Comparison of ENCODE assay signal across 18 cellular contexts in genomic region chr11:95148421-95148820, GRCh38. TPM values are rescaled to one million over a fixed set of nuclear protein-coding genes. Genes with fewer than 3 reads are reported as not detected.
DNase-seq lines count a peak whose midpoint lies in the region; ATAC-seq, FAIRE-seq and TF ChIP-seq lines count a peak whose summit lies in the region.
"Had no signal": no experiment of that assay in that cellular context is flagged by ENCODE, and none has a peak within 500 bp of the region (broad histone marks: within the 10 kb centered on the region; RNA-seq: fewer than 3 reads in every experiment).

No MANE protein-coding gene starts in this region.

- H3K4me1 Mint-ChIP-seq in HFFc6 (ENCODE audit: low read depth) (peaks cover 63% of the 10 kb centered on the region), T-cell (peaks cover 21 to 27% (median 22%) of the 10 kb centered on the region in 3 donors)
- H3K4me1 Mint-ChIP-seq in effector memory CD8-positive, alpha-beta T cell (ENCODE audit: low read depth in 2 of 2): peaks cover 14 to 16% of the 10 kb centered on the region in 2 donors

- peak overlapping the region; percentile 33; the same call in 1 of the 2 replicates for H2AFZ ChIP-seq in K562 (ENCODE audit: low read depth, low read length)
- H2AFZ ChIP-seq: neural progenitor cell had no signal

- 0 out of 4 replicates have a peak overlapping the region, but pooled peaks of 1 of the 2 experiments have one; percentile 16 for H3K9ac ChIP-seq in K562 (ENCODE audit: insufficient read depth in 1 of 2, low read depth in 2 of 2, low read length in 2 of 2)
- H3K9ac ChIP-seq: neural progenitor cell had no signal

- H3K27ac ChIP-seq in K562 (ENCODE audit: extremely low read depth, low read depth, low read length): peak overlapping the region; percentile 69
- peak overlapping the region; percentile 93 for H3K27ac ChIP-seq in mesodermal cell (ENCODE audit: low read depth, low read length, severe bottlenecking)
- H3K27ac ChIP-seq in spleen: peak overlapping the region in 6 of 8 donors; percentile 25 to 96 (median 92)
- H3K27ac ChIP-seq: colonic mucosa, neural progenitor cell had no signal

- H3K4me3 ChIP-seq in K562 (no peak overlapping the region), mesodermal cell (ENCODE audit: extremely low read depth, insufficient read depth, low read length, poor library complexity, severe bottlenecking) (no peak overlapping the region), spleen (no peak overlapping the region)
- H3K4me3 ChIP-seq: colonic mucosa, lung, neural progenitor cell had no signal

- no peak for TF ChIP-seq CTCF in HFFc6 (IDR thresholded peaks at IDR 0.05)
- no peak for TF ChIP-seq CTCF in K562 (IDR thresholded peaks at IDR 0.05 in 2 of 3, conservative IDR thresholded peaks at IDR 0.05 in 1 of 3; ENCODE audit: insufficient read depth in 2 of 3, low read depth in 1 of 3, low read length in 3 of 3)
- TF ChIP-seq CTCF in spleen (IDR thresholded peaks at IDR 0.05 in 8 of 11, conservative IDR thresholded peaks at IDR 0.05 in 3 of 11): no peak

- intact Hi-C loops in K562 (cut with micrococcal nuclease): loop anchor here (5.0 kb wide), 3 partner anchors 46 to 526 kb away; partner anchors contain the start of genes CWC15 and KDM4D
- intact Hi-C loops in spleen (cut with DNase I; ENCODE audit: low total_unique reads): loop anchor here (5.0 kb wide), 1 partner anchor 71 kb away; no protein-coding TSS in a partner anchor

- TF ChIP-seq POLR2A in K562 (conservative IDR thresholded peaks at IDR 0.05) (no peak), spleen (IDR thresholded peaks at IDR 0.05) (no peak)

- CTCF ChIA-PET in K562 (lab: Yijun Ruan, JAX; ENCODE audit: low intra/inter-chr PET ratio) (no interaction called here), T-cell (lab: Charles Lee) (interaction anchor here (0.6 to 4.0 kb wide), 6 partner anchors 11 to 616 kb away, joined by 3 to 15 read pairs (median 4); no protein-coding TSS in a partner anchor)

- H3K9me1 ChIP-seq in K562 (ENCODE audit: control insufficient read depth, insufficient read depth, low read length): no peaks in the 10 kb centered on the region

- POLR2A ChIA-PET in K562 (lab: Yijun Ruan, JAX) (interaction anchor here (1.1 to 3.6 kb wide), 5 partner anchors 10 to 642 kb away, joined by 3 to 29 read pairs (median 3); partner anchors contain the start of genes CEP57, FAM76B and SRSF8), T-cell (lab: Charles Lee) (interaction anchor here in 1 of 2 donors (0.6 kb wide), 1 partner anchor 50 kb away, joined by 5 read pairs; no protein-coding TSS in a partner anchor)

- no peaks in the 10 kb centered on the region for H3K36me3 ChIP-seq in K562 (ENCODE audit: control insufficient read depth, insufficient read depth, low read length)
- H3K36me3 ChIP-seq in mesodermal cell (ENCODE audit: control insufficient read depth, insufficient read depth, low read length): no peaks in the 10 kb centered on the region
- no peaks in the 10 kb centered on the region for H3K36me3 ChIP-seq in spleen
- H3K36me3 ChIP-seq: colonic mucosa, neural progenitor cell had no signal

- in situ Hi-C loops in K562 (cut with MboI): loop anchor here (10.0 kb wide), 1 partner anchor 524 kb away; no protein-coding TSS in a partner anchor

- DNase-seq in HFFc6 (no peak), K562 (ENCODE audit: extremely low read depth in 1 of 4, low spot score in 3 of 4) (no peak), spleen (no peak), T-cell (no peak), OCI-M2 (lab: John Stamatoyannopoulos, UW; ENCODE audit: unreplicated experiment) (no peak)
- no peak for DNase-seq in effector memory CD8-positive, alpha-beta T cell
- DNase-seq: activated effector memory CD4-positive, alpha-beta T cell treated with anti-CD3 and anti-CD28 coated beads, Interleukin-2, amount 50 U/mL, for 16 hours; aorta; colonic mucosa; glutamatergic neuron; immature natural killer cell; NCI-H1694; retina; stimulated activated CD4-positive, alpha-beta T cell treated with anti-CD3 and anti-CD28 coated beads, Interleukin-1b, Interleukin-23, amount 100 ng/mL, for 48 hours; stimulated activated naive CD8-positive, alpha-beta T cell treated with anti-CD3 and anti-CD28 coated beads, Interleukin-15, amount 100 ng/mL, for 72 hours had no signal

- H3K9me3 ChIP-seq in K562 (replicated peaks; ENCODE audit: control insufficient read depth, insufficient read depth, low read depth, low read length) (no peaks in the 10 kb centered on the region; the same call in 1 of the 2 replicates), mesodermal cell (ENCODE audit: control insufficient read depth, low read length) (no peaks in the 10 kb centered on the region), spleen (no peaks in the 10 kb centered on the region)
- H3K9me3 ChIP-seq: colonic mucosa had no signal

- TF ChIP-seq RAD21 in K562 (CRISPR knock-in tag; conservative IDR thresholded peaks at IDR 0.05 in 1 of 2, IDR thresholded peaks at IDR 0.05 in 1 of 2): no peak

- H3K27me3 ChIP-seq in K562 (ENCODE audit: control insufficient read depth in 2 of 2, insufficient read depth in 2 of 2, low read length in 2 of 2) (no peaks in the 10 kb centered on the region), spleen (replicated peaks in 1 of 7) (no peaks in the 10 kb centered on the region)
- H3K27me3 ChIP-seq: colonic mucosa had no signal

- BruUV-seq in K562 (replicated peaks; lab: Mats Ljungman, UMichigan): no TSS peak

- H3K4me1 ChIP-seq in K562 (replicated peaks in 1 of 2; ENCODE audit: control insufficient read depth in 2 of 2, insufficient read depth in 2 of 2, low read length in 2 of 2) (peaks cover 48 to 65% of the 10 kb centered on the region in 2 experiments), mesodermal cell (ENCODE audit: control insufficient read depth, insufficient read depth, low read length, poor library complexity, severe bottlenecking) (peaks cover 59% of the 10 kb centered on the region), spleen (peaks cover 17 to 64% (median 38%) of the 10 kb centered on the region in 6 donors)

- peak overlapping the region; percentile 63; the same call in 1 of the 2 replicates for H3K4me2 ChIP-seq in K562 (ENCODE audit: insufficient read depth, low read length)

- H3K79me2 ChIP-seq in K562 (ENCODE audit: control insufficient read depth, insufficient read depth, low read length): no peaks in the 10 kb centered on the region

- H3K27me3 Mint-ChIP-seq in HFFc6 (ENCODE audit: insufficient read depth) (no peaks in the 10 kb centered on the region; the same call in 1 of the 2 replicates), T-cell (peaks cover 26 to 28% of the 10 kb centered on the region in 2 donors)
- peaks cover 24 to 33% of the 10 kb centered on the region in 2 donors for H3K27me3 Mint-ChIP-seq in effector memory CD8-positive, alpha-beta T cell

- H3K36me3 Mint-ChIP-seq in HFFc6 (ENCODE audit: low read depth) (no peaks in the 10 kb centered on the region; the same call in 1 of the 2 replicates), T-cell (no peaks in the 10 kb centered on the region)
- peaks cover 9% of the 10 kb centered on the region for H3K36me3 Mint-ChIP-seq in effector memory CD8-positive, alpha-beta T cell (ENCODE audit: insufficient read depth)
- H3K36me3 Mint-ChIP-seq: immature natural killer cell, neural progenitor cell had no signal

- ATAC-seq in K562: no peak
- no peak for ATAC-seq in T-cell (replicated peaks in 1 of 4)
- no peak for ATAC-seq in effector memory CD8-positive, alpha-beta T cell (replicated peaks)
- ATAC-seq: stimulated activated naive CD8-positive, alpha-beta T cell treated with anti-CD3 and anti-CD28 coated beads, Interleukin-15, amount 100 ng/mL, for 72 hours had no signal

- no peak overlapping the region for H3K4me3 Mint-ChIP-seq in HFFc6
- H3K4me3 Mint-ChIP-seq in T-cell: no peak overlapping the region
- H3K4me3 Mint-ChIP-seq in effector memory CD8-positive, alpha-beta T cell: no peak overlapping the region
- H3K4me3 Mint-ChIP-seq: stimulated activated naive CD8-positive, alpha-beta T cell treated with anti-CD3 and anti-CD28 coated beads, Interleukin-15, amount 100 ng/mL, for 72 hours had no signal

- FAIRE-seq in K562 (lab: Jason Lieb, UNC): no peak

- H4K20me1 ChIP-seq in K562 (replicated peaks; ENCODE audit: control insufficient read depth, insufficient read depth, low read length): no peaks in the 10 kb centered on the region

- peak overlapping the region; percentile 20; the same call in 1 of the 2 replicates for H3K27ac Mint-ChIP-seq in HFFc6
- no peak overlapping the region for H3K27ac Mint-ChIP-seq in T-cell
- H3K27ac Mint-ChIP-seq in effector memory CD8-positive, alpha-beta T cell: no peak overlapping the region
- H3K27ac Mint-ChIP-seq: immature natural killer cell; neural progenitor cell; stimulated activated naive CD8-positive, alpha-beta T cell treated with anti-CD3 and anti-CD28 coated beads, Interleukin-15, amount 100 ng/mL, for 72 hours had no signal

- no peak for TF ChIP-seq EP300 in K562 (IDR thresholded peaks at IDR 0.05; ENCODE audit: low read length)

- H3K9me3 Mint-ChIP-seq in HFFc6 (no peaks in the 10 kb centered on the region), T-cell (no peaks in the 10 kb centered on the region)
- H3K9me3 Mint-ChIP-seq in effector memory CD8-positive, alpha-beta T cell: no peaks in the 10 kb centered on the region
- H3K9me3 Mint-ChIP-seq: immature natural killer cell; neural progenitor cell; stimulated activated naive CD8-positive, alpha-beta T cell treated with anti-CD3 and anti-CD28 coated beads, Interleukin-15, amount 100 ng/mL, for 72 hours had no signal

RNA-seq across cellular contexts. Expression of gene ENDOD1, which starts 58.8 kb away (rescaled TPM):
- 10 to 100 TPM; 23.1 to 27.3 (median 25.3) TPM for total RNA-seq in HFFc6 (2021; fragmentation: NEBNext Ultra II Directional; extraction: Animal tissue kit (Norgen Biotek cat#: 25700))
- 11.0 and 14.5 TPM in 2 replicates for total RNA-seq in K562 (2011; cell fraction: chromatin; rRNA removed; ENCODE audit: low replicate concordance)
- total RNA-seq in K562 (2011; cell fraction: nucleolus; rRNA removed): 14.3 and 16.5 TPM in 2 replicates
- total RNA-seq in K562 (2011; cell fraction: nucleoplasm; rRNA removed): 18.3 and 21.3 TPM in 2 replicates
- total RNA-seq in K562 (2014; rRNA removed) (9.8 and 10.3 TPM in 2 replicates), K562 (2014; rRNA removed; fragmentation: Illumina TruSeq; extraction: Trizol) (11.8 and 12.2 TPM in 2 replicates), K562 (2015; rRNA removed; fragmentation: Illumina TruSeq; extraction: Trizol) (8.3 and 8.4 TPM in 2 replicates), K562 (2021) (9.7 and 10.5 TPM in 2 replicates), spleen (10 to 100 TPM; 34.3 to 80.5 (median 70.5) TPM), T-cell (10 to 100 TPM in 2 of 5 donors, 1 to 10 TPM in 3; 7.4 to 13.1 (median 9.8) TPM)
- polyA plus RNA-seq in K562 (2011; rRNA removed) (9.4 and 10.3 TPM in 2 replicates), K562 (2014; fragmentation: Illumina TruSeq; extraction: Trizol) (8.1 and 9.3 TPM in 2 replicates), K562 (2014; fragmentation: Nextera tagmentation; extraction: Ambion mirVana) (1 to 10 TPM; 4.2 to 4.4 TPM), K562 (2014; rRNA removed) (5.1 and 5.2 TPM in 2 replicates), spleen (10 to 100 TPM in 1 of 3 donors, 1 to 10 TPM in 2; 6.3 to 12.5 (median 9.8) TPM)
- polyA plus RNA-seq in K562 (2011; cell fraction: cytosol; rRNA removed): 5.9 and 8.7 TPM in 2 replicates
- polyA plus RNA-seq in K562 (2011; cell fraction: nucleus; rRNA removed): 5.8 and 9.7 TPM in 2 replicates
- 7.6 and 8.2 TPM in 2 replicates for polyA plus RNA-seq in K562 (2012)
- 16.0 and 20.7 TPM in 2 replicates for polyA minus RNA-seq in K562 (2011; rRNA and poly(A)+ RNA removed)
- polyA minus RNA-seq in K562 (2011; cell fraction: cytosol; rRNA and poly(A)+ RNA removed): 8.1 and 8.5 TPM in 2 replicates
- 6.1 and 14.1 TPM in 2 replicates for polyA minus RNA-seq in K562 (2011; cell fraction: nucleus; rRNA and poly(A)+ RNA removed)
- polyA plus RNA-seq in mesodermal cell (2013, experiment 1 of 2): 45.7 TPM
- polyA plus RNA-seq in mesodermal cell (2013, experiment 2 of 2): 47.6 TPM
